ENCODE assay signal across 18 cellular contexts in genomic region chr7:70239930-70240329, GRCh38.
DNase-seq lines count a peak whose midpoint lies in the region; ATAC-seq, FAIRE-seq and TF ChIP-seq lines count a peak whose summit lies in the region.
"Had no signal": no experiment of that assay in that cellular context is flagged by ENCODE, and none has a peak within 500 bp of the region (broad histone marks: within the 10 kb centered on the region; RNA-seq: fewer than 3 reads in every experiment).

No MANE protein-coding gene starts in this region.

- H3K9me3 Mint-ChIP-seq in neural crest cell: no peaks in the 10 kb centered on the region

- no peak overlapping the region for H3K4me3 ChIP-seq in lower lobe of right lung
- H3K4me3 ChIP-seq: BLaER1 treated with 17β-estradiol and CSF1 and Interleukin-3, amounts not matched to agents 10 nM and 100 nM; GM23248 had no signal

- H3K27ac ChIP-seq in lower lobe of right lung: no peak overlapping the region
- H3K27ac ChIP-seq: BLaER1 treated with 17β-estradiol and CSF1 and Interleukin-3, amounts not matched to agents 10 nM and 100 nM; GM23248 had no signal

- no peaks in the 10 kb centered on the region for H3K36me3 Mint-ChIP-seq in neural crest cell (ENCODE audit: low read depth)
- H3K36me3 Mint-ChIP-seq: CD4-positive, CD25-positive, alpha-beta regulatory T cell had no signal

- no peak overlapping the region for H3K27ac Mint-ChIP-seq in neural crest cell (ENCODE audit: unreplicated experiment)
- H3K27ac Mint-ChIP-seq: CD4-positive, CD25-positive, alpha-beta regulatory T cell had no signal

- H3K4me3 Mint-ChIP-seq in neural crest cell: peak overlapping the region; percentile 20

- ATAC-seq in GM18870 (IDR thresholded peaks at IDR 0.05; ENCODE audit: unreplicated experiment) (no peak), lower lobe of right lung (no peak)
- ATAC-seq: HCT116, HepG2 had no signal

- H3K9me3 ChIP-seq in lower lobe of right lung: no peaks in the 10 kb centered on the region
- H3K9me3 ChIP-seq: BLaER1 treated with 17β-estradiol and CSF1 and Interleukin-3, amounts not matched to agents 10 nM and 100 nM had no signal

- peak; percentile 32 for FAIRE-seq in D721Med (lab: Jason Lieb, UNC)
- FAIRE-seq: H54, HepG2, HTR-8/SVneo had no signal

- no peaks in the 10 kb centered on the region for H3K36me3 ChIP-seq in lower lobe of right lung

- DNase-seq in D721Med (ENCODE audit: insufficient read length, low spot score): no peak
- peak; percentile 94 for DNase-seq in NCI-H524 treated with DMSO at 0.1 percent for 48 hours (lab: John Stamatoyannopoulos, UW)
- DNase-seq in astrocyte of the hippocampus (ENCODE audit: low read depth, low spot score): peak; percentile 22
- no peak for DNase-seq in neural crest cell (ENCODE audit: low read depth, low spot score)
- no peak for DNase-seq in GM19238 (ENCODE audit: insufficient read length, low spot score)
- no peak for DNase-seq in lower lobe of right lung
- DNase-seq: ACHN; Calu3; CD4-positive, CD25-positive, alpha-beta regulatory T cell; DMS53; GF-D8; GM23248 had no signal

- intact Hi-C loops in lower lobe of right lung (cut with DNase I): no loop called here

- H3K4me1 ChIP-seq in lower lobe of right lung: no peaks in the 10 kb centered on the region

- TF ChIP-seq CTCF in D721Med (IDR thresholded peaks at IDR 0.05; ENCODE audit: insufficient read depth, missing control alignments) (no peak), neural crest cell (conservative IDR thresholded peaks at IDR 0.05) (no peak), lower lobe of right lung (IDR thresholded peaks at IDR 0.05) (no peak)

- peaks cover 51% of the 10 kb centered on the region for H3K4me1 Mint-ChIP-seq in neural crest cell
- H3K4me1 Mint-ChIP-seq: CD4-positive, CD25-positive, alpha-beta regulatory T cell had no signal

- no peaks in the 10 kb centered on the region for H3K27me3 ChIP-seq in lower lobe of right lung (ENCODE audit: low read depth)
- H3K27me3 ChIP-seq: BLaER1 treated with 17β-estradiol and CSF1 and Interleukin-3, amounts not matched to agents 10 nM and 100 nM had no signal

- H3K27me3 Mint-ChIP-seq in neural crest cell (ENCODE audit: low read depth): no peaks in the 10 kb centered on the region
- H3K27me3 Mint-ChIP-seq: CD4-positive, CD25-positive, alpha-beta regulatory T cell had no signal

Comparison
In these comparisons a context has a peak if more than half of its experiments do, and no peak if none do; other contexts are left out.
1. DNase-seq: peak in NCI-H524 treated with DMSO at 0.1 percent for 48 hours (single experiment) and astrocyte of the hippocampus (single experiment); none in D721Med (single experiment), neural crest cell (single experiment), GM19238 (single experiment) and lower lobe of right lung (single experiment).